ENCODE assay signal across 9 cellular contexts in genomic region chr1:79052829-79053449, GRCh38. TPM values are rescaled to one million over a fixed set of nuclear protein-coding genes. Genes with fewer than 3 reads are reported as not detected.
A peak's percentile ranks its signal among the peaks of the same experiment; 100 is the strongest.
DNase-seq lines count a peak whose midpoint lies in the region; ATAC-seq and TF ChIP-seq lines count a peak whose summit lies in the region.
"Had no signal": no experiment of that assay in that cellular context is flagged by ENCODE, and none has a peak within 500 bp of the region (broad histone marks: within the 10 kb centered on the region; RNA-seq: fewer than 3 reads in every experiment).

No MANE protein-coding gene starts in this region.

- H3K4me1 ChIP-seq in Loucy (ENCODE audit: insufficient read depth, low read length, poor library complexity, severe bottlenecking) (no peaks in the 10 kb centered on the region), lower lobe of right lung (no peaks in the 10 kb centered on the region), endodermal cell (ENCODE audit: control insufficient read depth, insufficient read depth, low read length) (no peaks in the 10 kb centered on the region)

- in situ Hi-C loops in brain microvascular endothelial cell (cut with HindIII; ENCODE audit: low pct_ligation_motif_present, low sequenced_read_pairs), result no loop called here

- H3K27me3 ChIP-seq in Loucy (ENCODE audit: insufficient read depth, low read length, poor library complexity, severe bottlenecking) (no peaks in the 10 kb centered on the region), lower lobe of right lung (ENCODE audit: low read depth) (no peaks in the 10 kb centered on the region), brain microvascular endothelial cell (replicated peaks) (no peaks in the 10 kb centered on the region), endodermal cell (ENCODE audit: control insufficient read depth, insufficient read depth, low read length, poor library complexity, severe bottlenecking) (no peaks in the 10 kb centered on the region)

- intact Hi-C loops in lower lobe of right lung (cut with DNase I), result no loop called here

- no peak overlapping the region for H3K4me3 Mint-ChIP-seq in endodermal cell

- H4K20me1 ChIP-seq in Loucy (ENCODE audit: insufficient read depth, low read length, poor library complexity, severe bottlenecking), result no peaks in the 10 kb centered on the region

- no peak overlapping the region for H3K4me2 ChIP-seq in Loucy (ENCODE audit: low read depth, low read length, poor library complexity, severe bottlenecking)

- peaks cover 3% of the 10 kb centered on the region; the same call in 1 of the 2 replicates for H3K9me3 ChIP-seq in Loucy (ENCODE audit: insufficient read depth, low read depth, low read length)
- H3K9me3 ChIP-seq in lower lobe of right lung, result no peaks in the 10 kb centered on the region
- H3K9me3 ChIP-seq in endodermal cell (ENCODE audit: control insufficient read depth, low read length), result no peaks in the 10 kb centered on the region

- no peak overlapping the region for H3K27ac Mint-ChIP-seq in endodermal cell

- no peaks in the 10 kb centered on the region for H3K27me3 Mint-ChIP-seq in endodermal cell (ENCODE audit: insufficient read depth)

- H3K4me3 ChIP-seq in Loucy (ENCODE audit: low read length, poor library complexity, severe bottlenecking) (peak overlapping the region; percentile 14), lower lobe of right lung (peak overlapping the region; percentile 33), brain microvascular endothelial cell (ENCODE audit: low read depth, low read length) (no peak overlapping the region), endodermal cell (ENCODE audit: low read length) (no peak overlapping the region)

- H3K9me2 ChIP-seq in Loucy (replicated peaks; ENCODE audit: low read depth, low read length), result no peaks in the 10 kb centered on the region

- H3K9ac ChIP-seq in Loucy (ENCODE audit: low read depth, low read length, poor library complexity, severe bottlenecking) (no peak overlapping the region), endodermal cell (ENCODE audit: extremely low read depth, low read length, poor library complexity, severe bottlenecking) (no peak overlapping the region)

- H3K27ac ChIP-seq in lower lobe of right lung, result no peak overlapping the region
- H3K27ac ChIP-seq in brain microvascular endothelial cell, result no peak overlapping the region
- H3K27ac ChIP-seq in endodermal cell (ENCODE audit: low read depth, low read length), result no peak overlapping the region

- no peaks in the 10 kb centered on the region for H3F3A ChIP-seq in Loucy (ENCODE audit: low read depth)

- no peaks in the 10 kb centered on the region for H3K4me1 Mint-ChIP-seq in endodermal cell

- ATAC-seq in GM18508 (IDR thresholded peaks at IDR 0.05; ENCODE audit: insufficient read depth, unreplicated experiment) (peak; percentile 99), GM21723 (IDR thresholded peaks at IDR 0.05; ENCODE audit: unreplicated experiment) (peak; percentile 100), lower lobe of right lung (no peak)

- H3K36me3 Mint-ChIP-seq in endodermal cell (ENCODE audit: low read depth), result no peaks in the 10 kb centered on the region

- TF ChIP-seq CTCF in Loucy (conservative IDR thresholded peaks at IDR 0.05; ENCODE audit: low read length), result no peak
- TF ChIP-seq CTCF in lower lobe of right lung (IDR thresholded peaks at IDR 0.05), result no peak
- TF ChIP-seq CTCF in brain microvascular endothelial cell (IDR thresholded peaks at IDR 0.05; ENCODE audit: low read depth, low read length, missing control alignments), result no peak
- TF ChIP-seq CTCF in endodermal cell (conservative IDR thresholded peaks at IDR 0.05), result no peak

- H2AFZ ChIP-seq in Loucy (ENCODE audit: low read length), result no peak overlapping the region

- H3K79me2 ChIP-seq in Loucy (ENCODE audit: insufficient read depth, low read length), result no peaks in the 10 kb centered on the region

- no peaks in the 10 kb centered on the region for H3K36me3 ChIP-seq in Loucy (ENCODE audit: insufficient read depth, low read length)
- no peaks in the 10 kb centered on the region for H3K36me3 ChIP-seq in lower lobe of right lung
- H3K36me3 ChIP-seq in brain microvascular endothelial cell (replicated peaks), result no peaks in the 10 kb centered on the region
- H3K36me3 ChIP-seq in endodermal cell (ENCODE audit: control insufficient read depth, insufficient read depth, low read length), result no peaks in the 10 kb centered on the region

- DNase-seq in lower lobe of right lung (no peak), cerebellum (ENCODE audit: low spot score) (no peak), brain microvascular endothelial cell (no peak), NCI-H1105 treated with DMSO at 0.1 percent for 48 hours (lab: John Stamatoyannopoulos, UW) (no peak), endodermal cell (no peak)
- DNase-seq: NCI-H1092 had no signal

- no peaks in the 10 kb centered on the region for H3K9me3 Mint-ChIP-seq in endodermal cell

- 87 to 90% methylated on average over 3 to 4 of the region's 4 CpGs for WGBS in endodermal cell (ENCODE audit: insufficient coverage in 1 of 2, insufficient read length in 1 of 2), 2 experiments

RNA-seq across cellular contexts. Expression of gene ADGRL4, which starts 46.4 kb away (rescaled TPM):
- total RNA-seq in lower lobe of right lung, result 18.8 TPM
- total RNA-seq in cerebellum, result 4.4 TPM
- under 1 TPM; 0.44 TPM for total RNA-seq in endodermal cell
- polyA plus RNA-seq in endodermal cell (2013, experiment 1 of 2), result 1.3 TPM
- 1.7 TPM for polyA plus RNA-seq in endodermal cell (2013, experiment 2 of 2)

Comparison
In these comparisons a context has a peak if more than half of its experiments do, and no peak if none do; other contexts are left out.
1. ATAC-seq: peak in GM18508 (single experiment) and GM21723 (single experiment); none in lower lobe of right lung (0 of 2).
2. H3K4me3 ChIP-seq: peak in Loucy (single experiment) and lower lobe of right lung (single experiment); none in brain microvascular endothelial cell (single experiment) and endodermal cell (single experiment).